Comparison of ENCODE assay signal across 22 cellular contexts in the genomic region with DNA sequence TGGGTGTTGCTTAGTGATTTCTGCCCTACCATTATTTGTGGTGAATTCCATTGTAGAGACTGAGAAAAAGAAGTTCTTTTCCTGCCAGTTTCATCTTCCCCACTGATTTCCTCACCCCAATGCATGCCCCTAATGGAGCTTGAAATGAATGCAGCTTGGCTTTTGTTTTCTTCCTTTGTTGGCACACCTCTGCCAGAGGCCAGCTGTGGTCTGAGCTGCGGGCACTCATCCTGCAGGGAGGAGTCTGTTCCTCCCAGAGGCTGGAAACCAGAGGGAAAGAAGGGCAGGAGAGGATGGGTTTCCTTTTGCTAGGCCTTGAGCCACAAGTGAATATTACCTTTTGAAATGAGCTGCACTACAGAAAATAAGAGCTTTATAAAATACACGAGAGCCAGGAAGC. TPM values are rescaled to one million over a fixed set of nuclear protein-coding genes. Genes with fewer than 3 reads are reported as not detected.
"Had no signal": no experiment of that assay in that cellular context is flagged by ENCODE, and none has a peak within 500 bp of the region (broad histone marks: within the 10 kb centered on the region; RNA-seq: fewer than 3 reads in every experiment).

No MANE protein-coding gene starts in this region.

- H3K9me3 Mint-ChIP-seq: stimulated activated effector memory CD8-positive, alpha-beta T cell treated with anti-CD3 and anti-CD28 coated beads, Interleukin-12 subunit alpha, Interleukin-12 subunit beta, amount 100 ng/mL, for 72 hours had no signal

- H3K27ac Mint-ChIP-seq: progenitor cell of endocrine pancreas; stimulated activated effector memory CD8-positive, alpha-beta T cell treated with anti-CD3 and anti-CD28 coated beads, Interleukin-12 subunit alpha, Interleukin-12 subunit beta, amount 100 ng/mL, for 72 hours; type B pancreatic cell had no signal

- DNase-seq: activated CD4-positive, alpha-beta T cell treated with anti-CD3 and anti-CD28 coated beads, Interleukin-2, amount 50 U/mL, for 1 hour; activated CD8-positive, alpha-beta memory T cell treated with anti-CD3 and anti-CD28 coated beads, Interleukin-2, amount 50 U/mL, for 4 hours; activated effector memory CD4-positive, alpha-beta T cell treated with Interleukin-2 at 50 U/mL for 16 hours; activated naive CD4-positive, alpha-beta T cell treated with anti-CD3 and anti-CD28 coated beads, Interleukin-2, amount 50 U/mL, for 16 hours; activated T-cell treated with anti-CD3 and anti-CD28 coated beads, Interleukin-2, amount 50 U/mL, for 48 hours; aorta; cerebellar nuclear complex; cortex of kidney; effector CD4-positive, alpha-beta T cell; hypothalamus; lower lobe of right lung; midbrain; stimulated activated CD4-positive, alpha-beta T cell treated with anti-CD3 and anti-CD28 coated beads, Interleukin-4, amount 100 ng/mL, for 24 hours; stomach had no signal

- H3K27me3 ChIP-seq: right atrium auricular region had no signal

- FAIRE-seq: frontal cortex had no signal

- H3K27ac ChIP-seq: lower lobe of right lung, right atrium auricular region, skin epidermis, stomach had no signal

- H3K36me3 ChIP-seq: lower lobe of right lung, right atrium auricular region, stomach had no signal

- H3K4me3 Mint-ChIP-seq: neural crest cell; stimulated activated effector memory CD8-positive, alpha-beta T cell treated with anti-CD3 and anti-CD28 coated beads, Interleukin-12 subunit alpha, Interleukin-12 subunit beta, amount 100 ng/mL, for 72 hours; type B pancreatic cell had no signal

- ATAC-seq: activated CD4-positive, CD25-positive, alpha-beta regulatory T cell treated with anti-CD3 and anti-CD28 coated beads, Interleukin-2, amount 50 U/mL, for 24 hours; lower lobe of right lung; stimulated activated effector memory CD8-positive, alpha-beta T cell treated with anti-CD3 and anti-CD28 coated beads, Interleukin-12 subunit alpha, Interleukin-12 subunit beta, amount 100 ng/mL, for 72 hours had no signal

- H3K4me1 ChIP-seq: lower lobe of right lung, right atrium auricular region, stomach had no signal

- H3K36me3 Mint-ChIP-seq: stimulated activated effector memory CD8-positive, alpha-beta T cell treated with anti-CD3 and anti-CD28 coated beads, Interleukin-12 subunit alpha, Interleukin-12 subunit beta, amount 100 ng/mL, for 72 hours; type B pancreatic cell had no signal

- H3K9me3 ChIP-seq: lower lobe of right lung, right atrium auricular region had no signal

- H3K4me3 ChIP-seq: lower lobe of right lung, right atrium auricular region, skin epidermis, stomach had no signal

- H3K4me1 Mint-ChIP-seq: neural crest cell; stimulated activated effector memory CD8-positive, alpha-beta T cell treated with anti-CD3 and anti-CD28 coated beads, Interleukin-12 subunit alpha, Interleukin-12 subunit beta, amount 100 ng/mL, for 72 hours had no signal

RNA-seq across cellular contexts. Expression of a gene that starts 9.3 kb away (rescaled TPM):
- total RNA-seq: aorta, lower lobe of right lung had no signal
- polyA plus RNA-seq: stomach had no signal
